Comparison of ENCODE assay signal across 10 cellular contexts in the genomic region with DNA sequence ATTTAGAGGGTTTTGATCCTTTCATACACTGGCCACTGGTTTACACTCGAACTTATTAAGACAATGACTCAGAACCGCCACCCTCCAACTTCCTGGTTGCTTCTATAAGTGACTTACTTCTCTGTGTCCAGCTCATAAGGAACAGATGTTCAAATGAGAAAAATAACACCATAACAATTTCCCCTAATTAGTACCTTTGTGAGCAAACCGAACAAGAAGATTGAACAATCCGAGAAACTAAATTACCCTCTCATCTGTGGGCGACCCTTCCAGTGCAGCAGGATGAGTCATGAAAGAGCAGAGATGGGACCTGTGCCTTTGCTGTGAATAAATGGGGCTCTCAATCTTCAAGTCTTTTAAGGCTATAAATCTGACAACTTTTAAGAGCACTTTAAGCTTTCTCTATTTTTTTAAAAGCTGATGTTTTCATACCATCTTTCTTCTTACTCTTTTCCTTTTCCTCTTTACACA.
DNase-seq lines count a peak whose midpoint lies in the region; ATAC-seq and TF ChIP-seq lines count a peak whose summit lies in the region.
"Had no signal": no experiment of that assay in that cellular context is flagged by ENCODE, and none has a peak within 500 bp of the region (broad histone marks: within the 10 kb centered on the region; RNA-seq: fewer than 3 reads in every experiment).

No MANE protein-coding gene starts in this region.

- H3K9me3 ChIP-seq in A673 (ENCODE audit: low read depth, low read length, poor library complexity, severe bottlenecking): no peaks in the 10 kb centered on the region
- no peaks in the 10 kb centered on the region for H3K9me3 ChIP-seq in psoas muscle

- TF ChIP-seq POLR2A in erythroblast (IDR thresholded peaks at IDR 0.05; ENCODE audit: low read length): no peak

- intact Hi-C loops in A673 (cut with micrococcal nuclease; ENCODE audit: unreplicated experiment) (loop anchor here (5.0 kb wide), 1 partner anchor 116 kb away; no protein-coding TSS in a partner anchor), psoas muscle (cut with DNase I) (no loop called here)

- TF ChIP-seq CTCF in A673 (conservative IDR thresholded peaks at IDR 0.05; ENCODE audit: low read depth, low read length) (no peak), astrocyte of the spinal cord (IDR thresholded peaks at IDR 0.05; ENCODE audit: low read depth, low read length) (no peak), psoas muscle (IDR thresholded peaks at IDR 0.05) (no peak)

- POLR2A ChIA-PET in A673 (lab: Charles Lee; ENCODE audit: low non-redundant PET): interaction anchor here (0.7 kb wide), 1 partner anchor 40 kb away, joined by 4 read pairs; no protein-coding TSS in a partner anchor

- no TSS peak for BruUV-seq in A673 (replicated peaks; lab: Mats Ljungman, UMichigan)

- CTCF ChIA-PET in A673 (lab: Charles Lee): no interaction called here

- WGBS in psoas muscle, 3 donors: 46 to 50% (median 47%) methylated on average over 5 of the region's 5 CpGs

- H3K4me1 ChIP-seq in A673 (ENCODE audit: insufficient read depth, low read length, poor library complexity, severe bottlenecking) (peaks cover 8% of the 10 kb centered on the region), psoas muscle (no peaks in the 10 kb centered on the region)

- H3K36me3 ChIP-seq in A673 (ENCODE audit: insufficient read depth, low read length, poor library complexity, severe bottlenecking) (no peaks in the 10 kb centered on the region), psoas muscle (ENCODE audit: insufficient read depth in 1 of 2, low read depth in 1 of 2) (no peaks in the 10 kb centered on the region)

- H3K4me3 ChIP-seq in A673 (ENCODE audit: low read depth, low read length, poor library complexity, severe bottlenecking) (no peak overlapping the region), astrocyte of the spinal cord (ENCODE audit: low read depth, low read length) (no peak overlapping the region), psoas muscle (no peak overlapping the region)

- ATAC-seq in GM19025 (IDR thresholded peaks at IDR 0.05; ENCODE audit: low read depth, unreplicated experiment) (peak; percentile 85), HG03432 (IDR thresholded peaks at IDR 0.05; ENCODE audit: unreplicated experiment) (peak; percentile 60), psoas muscle (no peak), HG03095 (IDR thresholded peaks at IDR 0.05; ENCODE audit: unreplicated experiment) (no peak)

- no peaks in the 10 kb centered on the region for H3K27me3 ChIP-seq in A673 (replicated peaks; ENCODE audit: insufficient read depth, low read depth, low read length, poor library complexity)
- peaks cover 0 to 5% (median 0%) of the 10 kb centered on the region in 3 donors for H3K27me3 ChIP-seq in psoas muscle (ENCODE audit: insufficient read depth in 3 of 3, low read length in 2 of 3)

- H3K27ac ChIP-seq in A673 (ENCODE audit: low read depth, low read length, poor library complexity, severe bottlenecking): no peak overlapping the region
- H3K27ac ChIP-seq in psoas muscle: no peak overlapping the region
- H3K27ac ChIP-seq: HL-60 had no signal

- DNase-seq in A673 (ENCODE audit: low spot score) (peak; percentile 79), astrocyte of the spinal cord (ENCODE audit: low read depth, low spot score) (peak; percentile 63), HPDE6-E6E7 (ENCODE audit: extremely low spot score) (no peak), erythroblast (lab: John Stamatoyannopoulos, UW) (no peak), psoas muscle (no peak)
- DNase-seq: COR-L47 had no signal

- in situ Hi-C loops in astrocyte of the spinal cord (cut with HindIII; ENCODE audit: low sequenced_read_pairs): no loop called here

Comparison
In these comparisons a context has a peak if more than half of its experiments do, and no peak if none do; other contexts are left out.
1. DNase-seq: peak in A673 (single experiment) and astrocyte of the spinal cord (single experiment); none in HPDE6-E6E7 (single experiment), erythroblast (0 of 2) and psoas muscle (0 of 2).
2. ATAC-seq: peak in GM19025 (single experiment) and HG03432 (single experiment); none in psoas muscle (0 of 4) and HG03095 (single experiment).